In the genomic region with DNA sequence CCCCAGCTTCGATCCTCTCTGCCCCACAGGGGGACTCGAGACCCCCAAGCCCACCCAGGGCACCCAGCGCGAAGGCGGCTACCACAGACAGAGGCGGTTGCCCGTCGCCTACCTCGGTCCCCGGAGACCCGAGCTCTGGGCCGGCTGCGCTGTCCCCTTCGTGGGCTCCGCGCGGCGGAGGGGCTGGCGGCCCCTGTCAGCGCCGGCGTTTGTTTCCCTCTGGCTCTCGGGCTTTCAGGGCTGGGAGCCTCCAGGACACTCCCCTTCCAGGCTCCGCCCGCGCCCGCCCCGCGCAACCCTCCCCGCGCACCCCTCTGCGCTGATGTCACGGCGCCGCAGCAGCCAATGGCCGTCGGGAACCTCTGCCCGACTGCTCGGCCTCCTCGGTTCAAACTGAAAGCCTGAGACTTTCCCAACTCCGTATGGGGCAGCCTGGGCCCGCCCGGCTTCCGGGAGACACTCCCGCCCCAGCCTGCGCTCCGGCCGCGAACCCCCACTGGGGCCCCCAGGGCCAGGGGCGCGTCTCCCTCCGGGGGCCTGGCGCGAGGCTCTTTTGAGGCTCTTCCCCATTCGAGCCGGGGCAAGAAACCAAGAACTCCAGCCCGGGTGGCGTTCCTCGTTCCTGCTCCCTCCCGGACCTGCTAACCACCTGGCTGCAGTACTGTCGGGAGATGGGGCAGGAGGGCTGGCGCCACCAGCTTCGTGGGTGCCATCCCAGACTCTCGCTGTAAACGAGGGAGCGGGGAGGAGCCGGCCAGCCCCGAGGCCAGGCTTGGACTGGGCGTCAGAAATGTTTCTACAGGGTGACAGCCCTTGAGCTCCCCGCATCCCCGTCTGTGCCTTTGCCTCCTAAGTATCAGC, we compare ENCODE assay signal across 1 cellular context.
TF ChIP-seq lines count a peak whose summit lies in the region.

A gene with protein sequence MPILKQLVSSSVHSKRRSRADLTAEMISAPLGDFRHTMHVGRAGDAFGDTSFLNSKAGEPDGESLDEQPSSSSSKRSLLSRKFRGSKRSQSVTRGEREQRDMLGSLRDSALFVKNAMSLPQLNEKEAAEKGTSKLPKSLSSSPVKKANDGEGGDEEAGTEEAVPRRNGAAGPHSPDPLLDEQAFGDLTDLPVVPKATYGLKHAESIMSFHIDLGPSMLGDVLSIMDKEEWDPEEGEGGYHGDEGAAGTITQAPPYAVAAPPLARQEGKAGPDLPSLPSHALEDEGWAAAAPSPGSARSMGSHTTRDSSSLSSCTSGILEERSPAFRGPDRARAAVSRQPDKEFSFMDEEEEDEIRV (minus strand): TSS at position 221 of the 861 bp plus-strand sequence. CDS start 25,501 bp downstream, outside the sequence.

TF ChIP-seq in K562, 482 proteins besides CTCF, POLR2A, EP300 and RAD21 (continued from another document and continues in another):
- TF ChIP-seq, protein P1, sequence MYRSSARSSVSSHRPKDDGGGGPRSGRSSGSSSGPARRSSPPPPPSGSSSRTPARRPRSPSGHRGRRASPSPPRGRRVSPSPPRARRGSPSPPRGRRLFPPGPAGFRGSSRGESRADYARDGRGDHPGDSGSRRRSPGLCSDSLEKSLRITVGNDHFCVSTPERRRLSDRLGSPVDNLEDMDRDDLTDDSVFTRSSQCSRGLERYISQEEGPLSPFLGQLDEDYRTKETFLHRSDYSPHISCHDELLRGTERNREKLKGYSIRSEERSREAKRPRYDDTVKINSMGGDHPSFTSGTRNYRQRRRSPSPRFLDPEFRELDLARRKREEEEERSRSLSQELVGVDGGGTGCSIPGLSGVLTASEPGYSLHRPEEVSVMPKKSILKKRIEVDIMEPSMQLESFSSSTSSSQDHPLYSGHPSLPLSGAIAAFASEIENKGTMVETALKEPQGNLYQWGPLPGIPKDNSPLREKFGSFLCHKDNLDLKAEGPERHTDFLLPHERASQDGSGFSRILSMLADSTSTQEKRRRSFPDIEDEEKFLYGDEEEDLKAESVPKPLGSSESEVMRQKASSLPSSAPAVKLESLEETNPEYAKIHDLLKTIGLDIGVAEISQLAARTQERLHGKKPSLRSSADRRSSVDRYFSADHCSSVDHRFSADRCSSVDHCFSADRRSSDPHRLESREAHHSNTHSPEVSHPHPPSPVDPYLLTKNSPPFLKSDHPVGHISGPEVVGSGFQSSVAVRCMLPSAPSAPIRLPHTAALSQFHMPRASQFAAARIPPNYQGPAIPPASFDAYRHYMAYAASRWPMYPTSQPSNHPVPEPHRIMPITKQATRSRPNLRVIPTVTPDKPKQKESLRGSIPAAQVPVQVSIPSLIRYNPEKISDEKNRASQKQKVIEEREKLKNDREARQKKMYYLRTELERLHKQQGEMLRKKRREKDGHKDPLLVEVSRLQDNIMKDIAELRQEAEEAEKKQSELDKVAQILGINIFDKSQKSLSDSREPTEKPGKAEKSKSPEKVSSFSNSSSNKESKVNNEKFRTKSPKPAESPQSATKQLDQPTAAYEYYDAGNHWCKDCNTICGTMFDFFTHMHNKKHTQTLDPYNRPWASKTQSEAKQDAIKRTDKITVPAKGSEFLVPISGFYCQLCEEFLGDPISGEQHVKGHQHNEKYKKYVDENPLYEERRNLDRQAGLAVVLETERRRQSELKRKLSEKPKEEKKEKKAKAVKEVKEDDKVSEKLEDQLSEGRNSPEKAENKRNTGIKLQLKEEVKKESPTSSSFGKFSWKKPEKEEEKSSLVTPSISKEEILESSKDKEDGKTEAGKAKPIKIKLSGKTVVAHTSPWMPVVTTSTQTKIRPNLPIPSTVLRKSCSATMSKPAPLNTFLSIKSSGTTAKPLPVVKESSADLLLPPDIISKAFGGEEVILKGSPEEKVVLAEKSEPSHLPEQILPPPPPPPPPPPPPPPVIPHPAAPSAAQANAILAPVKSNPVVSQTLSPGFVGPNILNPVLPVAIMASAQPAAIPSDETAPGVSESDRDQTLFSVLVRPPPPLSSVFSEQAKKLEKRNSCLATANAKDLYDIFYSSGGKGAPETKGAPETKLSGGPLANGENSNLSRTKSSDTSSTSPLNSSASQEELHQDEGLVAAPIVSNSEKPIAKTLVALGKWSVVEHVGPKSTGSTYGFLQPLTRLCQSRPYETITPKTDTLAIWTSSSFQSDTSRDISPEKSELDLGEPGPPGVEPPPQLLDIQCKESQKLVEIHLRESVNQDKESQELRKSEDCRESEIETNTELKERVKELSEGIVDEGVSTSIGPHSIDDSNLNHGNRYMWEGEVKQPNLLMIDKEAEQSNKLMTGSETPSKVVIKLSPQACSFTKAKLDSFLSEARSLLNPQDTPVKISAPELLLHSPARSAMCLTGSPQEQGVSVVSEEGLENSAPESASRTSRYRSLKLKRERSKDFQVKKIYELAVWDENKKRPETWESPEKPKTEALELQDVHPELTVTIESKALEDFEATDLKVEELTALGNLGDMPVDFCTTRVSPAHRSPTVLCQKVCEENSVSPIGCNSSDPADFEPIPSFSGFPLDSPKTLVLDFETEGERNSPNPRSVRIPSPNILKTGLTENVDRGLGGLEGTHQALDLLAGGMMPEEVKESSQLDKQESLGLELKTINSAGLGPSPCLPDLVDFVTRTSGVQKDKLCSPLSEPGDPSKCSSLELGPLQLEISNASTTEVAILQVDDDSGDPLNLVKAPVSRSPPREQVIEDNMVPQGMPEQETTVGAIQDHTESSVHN (IDR thresholded peaks at IDR 0.05; ENCODE audit: borderline replicate concordance in 1 of 2, low read depth in 1 of 2): no peak
- no peak for TF ChIP-seq ILK (tag; IDR thresholded peaks at IDR 0.05; ENCODE audit: borderline replicate concordance, low read depth)
- TF ChIP-seq NR1H2 (CRISPR knock-in tag; IDR thresholded peaks at IDR 0.05): no peak
- TF ChIP-seq, protein P2, sequence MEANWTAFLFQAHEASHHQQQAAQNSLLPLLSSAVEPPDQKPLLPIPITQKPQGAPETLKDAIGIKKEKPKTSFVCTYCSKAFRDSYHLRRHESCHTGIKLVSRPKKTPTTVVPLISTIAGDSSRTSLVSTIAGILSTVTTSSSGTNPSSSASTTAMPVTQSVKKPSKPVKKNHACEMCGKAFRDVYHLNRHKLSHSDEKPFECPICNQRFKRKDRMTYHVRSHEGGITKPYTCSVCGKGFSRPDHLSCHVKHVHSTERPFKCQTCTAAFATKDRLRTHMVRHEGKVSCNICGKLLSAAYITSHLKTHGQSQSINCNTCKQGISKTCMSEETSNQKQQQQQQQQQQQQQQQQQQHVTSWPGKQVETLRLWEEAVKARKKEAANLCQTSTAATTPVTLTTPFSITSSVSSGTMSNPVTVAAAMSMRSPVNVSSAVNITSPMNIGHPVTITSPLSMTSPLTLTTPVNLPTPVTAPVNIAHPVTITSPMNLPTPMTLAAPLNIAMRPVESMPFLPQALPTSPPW (CRISPR knock-in tag; IDR thresholded peaks at IDR 0.05): peak; percentile 90
- peak; percentile 5 for TF ChIP-seq BRD9 (IDR thresholded peaks at IDR 0.05; ENCODE audit: low read depth, partially characterized antibody)
- no peak for TF ChIP-seq ZNF174 (CRISPR knock-in tag; IDR thresholded peaks at IDR 0.05)
- no peak for TF ChIP-seq KAT2B (IDR thresholded peaks at IDR 0.05; ENCODE audit: low read depth, low read length)
- no peak for TF ChIP-seq ZZZ3 (IDR thresholded peaks at IDR 0.05)
- TF ChIP-seq, protein P3, sequence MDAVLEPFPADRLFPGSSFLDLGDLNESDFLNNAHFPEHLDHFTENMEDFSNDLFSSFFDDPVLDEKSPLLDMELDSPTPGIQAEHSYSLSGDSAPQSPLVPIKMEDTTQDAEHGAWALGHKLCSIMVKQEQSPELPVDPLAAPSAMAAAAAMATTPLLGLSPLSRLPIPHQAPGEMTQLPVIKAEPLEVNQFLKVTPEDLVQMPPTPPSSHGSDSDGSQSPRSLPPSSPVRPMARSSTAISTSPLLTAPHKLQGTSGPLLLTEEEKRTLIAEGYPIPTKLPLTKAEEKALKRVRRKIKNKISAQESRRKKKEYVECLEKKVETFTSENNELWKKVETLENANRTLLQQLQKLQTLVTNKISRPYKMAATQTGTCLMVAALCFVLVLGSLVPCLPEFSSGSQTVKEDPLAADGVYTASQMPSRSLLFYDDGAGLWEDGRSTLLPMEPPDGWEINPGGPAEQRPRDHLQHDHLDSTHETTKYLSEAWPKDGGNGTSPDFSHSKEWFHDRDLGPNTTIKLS (IDR thresholded peaks at IDR 0.05; ENCODE audit: borderline replicate concordance, low read depth): no peak
- 0 out of 2 replicates have a peak, but pooled peaks have one; percentile 44 for TF ChIP-seq LCOR (CRISPR knock-in tag; IDR thresholded peaks at IDR 0.05)
- TF ChIP-seq, protein P4, sequence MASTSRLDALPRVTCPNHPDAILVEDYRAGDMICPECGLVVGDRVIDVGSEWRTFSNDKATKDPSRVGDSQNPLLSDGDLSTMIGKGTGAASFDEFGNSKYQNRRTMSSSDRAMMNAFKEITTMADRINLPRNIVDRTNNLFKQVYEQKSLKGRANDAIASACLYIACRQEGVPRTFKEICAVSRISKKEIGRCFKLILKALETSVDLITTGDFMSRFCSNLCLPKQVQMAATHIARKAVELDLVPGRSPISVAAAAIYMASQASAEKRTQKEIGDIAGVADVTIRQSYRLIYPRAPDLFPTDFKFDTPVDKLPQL (IDR thresholded peaks at IDR 0.05; ENCODE audit: extremely low read depth, insufficient read length): no peak
- TF ChIP-seq NFE2 (IDR thresholded peaks at IDR 0.05; ENCODE audit: low read depth): no peak
- no peak for TF ChIP-seq HDGF (IDR thresholded peaks at IDR 0.05)
- TF ChIP-seq, protein P5, sequence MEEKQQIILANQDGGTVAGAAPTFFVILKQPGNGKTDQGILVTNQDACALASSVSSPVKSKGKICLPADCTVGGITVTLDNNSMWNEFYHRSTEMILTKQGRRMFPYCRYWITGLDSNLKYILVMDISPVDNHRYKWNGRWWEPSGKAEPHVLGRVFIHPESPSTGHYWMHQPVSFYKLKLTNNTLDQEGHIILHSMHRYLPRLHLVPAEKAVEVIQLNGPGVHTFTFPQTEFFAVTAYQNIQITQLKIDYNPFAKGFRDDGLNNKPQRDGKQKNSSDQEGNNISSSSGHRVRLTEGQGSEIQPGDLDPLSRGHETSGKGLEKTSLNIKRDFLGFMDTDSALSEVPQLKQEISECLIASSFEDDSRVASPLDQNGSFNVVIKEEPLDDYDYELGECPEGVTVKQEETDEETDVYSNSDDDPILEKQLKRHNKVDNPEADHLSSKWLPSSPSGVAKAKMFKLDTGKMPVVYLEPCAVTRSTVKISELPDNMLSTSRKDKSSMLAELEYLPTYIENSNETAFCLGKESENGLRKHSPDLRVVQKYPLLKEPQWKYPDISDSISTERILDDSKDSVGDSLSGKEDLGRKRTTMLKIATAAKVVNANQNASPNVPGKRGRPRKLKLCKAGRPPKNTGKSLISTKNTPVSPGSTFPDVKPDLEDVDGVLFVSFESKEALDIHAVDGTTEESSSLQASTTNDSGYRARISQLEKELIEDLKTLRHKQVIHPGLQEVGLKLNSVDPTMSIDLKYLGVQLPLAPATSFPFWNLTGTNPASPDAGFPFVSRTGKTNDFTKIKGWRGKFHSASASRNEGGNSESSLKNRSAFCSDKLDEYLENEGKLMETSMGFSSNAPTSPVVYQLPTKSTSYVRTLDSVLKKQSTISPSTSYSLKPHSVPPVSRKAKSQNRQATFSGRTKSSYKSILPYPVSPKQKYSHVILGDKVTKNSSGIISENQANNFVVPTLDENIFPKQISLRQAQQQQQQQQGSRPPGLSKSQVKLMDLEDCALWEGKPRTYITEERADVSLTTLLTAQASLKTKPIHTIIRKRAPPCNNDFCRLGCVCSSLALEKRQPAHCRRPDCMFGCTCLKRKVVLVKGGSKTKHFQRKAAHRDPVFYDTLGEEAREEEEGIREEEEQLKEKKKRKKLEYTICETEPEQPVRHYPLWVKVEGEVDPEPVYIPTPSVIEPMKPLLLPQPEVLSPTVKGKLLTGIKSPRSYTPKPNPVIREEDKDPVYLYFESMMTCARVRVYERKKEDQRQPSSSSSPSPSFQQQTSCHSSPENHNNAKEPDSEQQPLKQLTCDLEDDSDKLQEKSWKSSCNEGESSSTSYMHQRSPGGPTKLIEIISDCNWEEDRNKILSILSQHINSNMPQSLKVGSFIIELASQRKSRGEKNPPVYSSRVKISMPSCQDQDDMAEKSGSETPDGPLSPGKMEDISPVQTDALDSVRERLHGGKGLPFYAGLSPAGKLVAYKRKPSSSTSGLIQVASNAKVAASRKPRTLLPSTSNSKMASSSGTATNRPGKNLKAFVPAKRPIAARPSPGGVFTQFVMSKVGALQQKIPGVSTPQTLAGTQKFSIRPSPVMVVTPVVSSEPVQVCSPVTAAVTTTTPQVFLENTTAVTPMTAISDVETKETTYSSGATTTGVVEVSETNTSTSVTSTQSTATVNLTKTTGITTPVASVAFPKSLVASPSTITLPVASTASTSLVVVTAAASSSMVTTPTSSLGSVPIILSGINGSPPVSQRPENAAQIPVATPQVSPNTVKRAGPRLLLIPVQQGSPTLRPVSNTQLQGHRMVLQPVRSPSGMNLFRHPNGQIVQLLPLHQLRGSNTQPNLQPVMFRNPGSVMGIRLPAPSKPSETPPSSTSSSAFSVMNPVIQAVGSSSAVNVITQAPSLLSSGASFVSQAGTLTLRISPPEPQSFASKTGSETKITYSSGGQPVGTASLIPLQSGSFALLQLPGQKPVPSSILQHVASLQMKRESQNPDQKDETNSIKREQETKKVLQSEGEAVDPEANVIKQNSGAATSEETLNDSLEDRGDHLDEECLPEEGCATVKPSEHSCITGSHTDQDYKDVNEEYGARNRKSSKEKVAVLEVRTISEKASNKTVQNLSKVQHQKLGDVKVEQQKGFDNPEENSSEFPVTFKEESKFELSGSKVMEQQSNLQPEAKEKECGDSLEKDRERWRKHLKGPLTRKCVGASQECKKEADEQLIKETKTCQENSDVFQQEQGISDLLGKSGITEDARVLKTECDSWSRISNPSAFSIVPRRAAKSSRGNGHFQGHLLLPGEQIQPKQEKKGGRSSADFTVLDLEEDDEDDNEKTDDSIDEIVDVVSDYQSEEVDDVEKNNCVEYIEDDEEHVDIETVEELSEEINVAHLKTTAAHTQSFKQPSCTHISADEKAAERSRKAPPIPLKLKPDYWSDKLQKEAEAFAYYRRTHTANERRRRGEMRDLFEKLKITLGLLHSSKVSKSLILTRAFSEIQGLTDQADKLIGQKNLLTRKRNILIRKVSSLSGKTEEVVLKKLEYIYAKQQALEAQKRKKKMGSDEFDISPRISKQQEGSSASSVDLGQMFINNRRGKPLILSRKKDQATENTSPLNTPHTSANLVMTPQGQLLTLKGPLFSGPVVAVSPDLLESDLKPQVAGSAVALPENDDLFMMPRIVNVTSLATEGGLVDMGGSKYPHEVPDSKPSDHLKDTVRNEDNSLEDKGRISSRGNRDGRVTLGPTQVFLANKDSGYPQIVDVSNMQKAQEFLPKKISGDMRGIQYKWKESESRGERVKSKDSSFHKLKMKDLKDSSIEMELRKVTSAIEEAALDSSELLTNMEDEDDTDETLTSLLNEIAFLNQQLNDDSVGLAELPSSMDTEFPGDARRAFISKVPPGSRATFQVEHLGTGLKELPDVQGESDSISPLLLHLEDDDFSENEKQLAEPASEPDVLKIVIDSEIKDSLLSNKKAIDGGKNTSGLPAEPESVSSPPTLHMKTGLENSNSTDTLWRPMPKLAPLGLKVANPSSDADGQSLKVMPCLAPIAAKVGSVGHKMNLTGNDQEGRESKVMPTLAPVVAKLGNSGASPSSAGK (IDR thresholded peaks at IDR 0.05): peak; percentile 81
- TF ChIP-seq JUND (IDR thresholded peaks at IDR 0.05; ENCODE audit: borderline replicate concordance, low read depth, low read length): peak; percentile 66
- peak; percentile 46; the same call in 1 of the 3 replicates for TF ChIP-seq JUND (tag; IDR thresholded peaks at IDR 0.05; ENCODE audit: borderline replicate concordance, low read depth, low read length)
- TF ChIP-seq, protein P6, sequence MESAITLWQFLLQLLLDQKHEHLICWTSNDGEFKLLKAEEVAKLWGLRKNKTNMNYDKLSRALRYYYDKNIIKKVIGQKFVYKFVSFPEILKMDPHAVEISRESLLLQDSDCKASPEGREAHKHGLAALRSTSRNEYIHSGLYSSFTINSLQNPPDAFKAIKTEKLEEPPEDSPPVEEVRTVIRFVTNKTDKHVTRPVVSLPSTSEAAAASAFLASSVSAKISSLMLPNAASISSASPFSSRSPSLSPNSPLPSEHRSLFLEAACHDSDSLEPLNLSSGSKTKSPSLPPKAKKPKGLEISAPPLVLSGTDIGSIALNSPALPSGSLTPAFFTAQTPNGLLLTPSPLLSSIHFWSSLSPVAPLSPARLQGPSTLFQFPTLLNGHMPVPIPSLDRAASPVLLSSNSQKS (CRISPR knock-in tag; IDR thresholded peaks at IDR 0.05): no peak
- TF ChIP-seq BACH1 (tag; IDR thresholded peaks at IDR 0.05): no peak
